In genomic region chrX:139200346-139200745, GRCh38 we compare ENCODE assay signal across 12 cellular contexts.
"Had no signal": no experiment of that assay in that cellular context is flagged by ENCODE, and none has a peak within 500 bp of the region (broad histone marks: within the 10 kb centered on the region; RNA-seq: fewer than 3 reads in every experiment).

No MANE protein-coding gene starts in this region.

- H3K9me3 ChIP-seq: neutrophil had no signal

- H3K9me3 Mint-ChIP-seq: activated CD4-positive, alpha-beta memory T cell treated with anti-CD3 and anti-CD28 coated beads for 36 hours; activated naive CD8-positive, alpha-beta T cell treated with anti-CD3 and anti-CD28 coated beads for 36 hours; activated T-cell treated with anti-CD3 and anti-CD28 coated beads, Interleukin-2, amount 50 U/mL, for 4 hours had no signal

- H3K27ac ChIP-seq: cardiac muscle cell, neutrophil had no signal

- H3K4me1 Mint-ChIP-seq: activated naive CD8-positive, alpha-beta T cell treated with anti-CD3 and anti-CD28 coated beads for 36 hours had no signal

- H3K4me3 ChIP-seq: cardiac muscle cell had no signal

- H3K27ac Mint-ChIP-seq: activated CD4-positive, alpha-beta memory T cell treated with anti-CD3 and anti-CD28 coated beads for 36 hours; activated naive CD8-positive, alpha-beta T cell treated with anti-CD3 and anti-CD28 coated beads for 36 hours had no signal

- H3K36me3 ChIP-seq: cardiac muscle cell, neutrophil had no signal

- DNase-seq: activated CD4-positive, alpha-beta memory T cell treated with anti-CD3 and anti-CD28 coated beads for 36 hours; activated CD4-positive, CD25-positive, alpha-beta regulatory T cell treated with anti-CD3 and anti-CD28 coated beads, Interleukin-2, amount 50 U/mL, for 72 hours; activated effector memory CD4-positive, alpha-beta T cell treated with anti-CD3 and anti-CD28 coated beads, Interleukin-2, amount 50 U/mL, for 16 hours; activated naive CD8-positive, alpha-beta T cell treated with anti-CD3 and anti-CD28 coated beads for 36 hours; activated T-cell treated with anti-CD3 and anti-CD28 coated beads, Interleukin-2, amount 50 U/mL, for 4 hours; anterior cingulate cortex; posterior cingulate gyrus; right cardiac atrium; stimulated activated CD4-positive, alpha-beta T cell treated with anti-CD3 and anti-CD28 coated beads, Interleukin-1b, Interleukin-23, amount 100 ng/mL, for 48 hours; stimulated activated naive CD4-positive, alpha-beta T cell treated with Interleukin-2 at 50 U/mL for 16 hours had no signal

- H3K4me3 Mint-ChIP-seq: activated CD4-positive, alpha-beta memory T cell treated with anti-CD3 and anti-CD28 coated beads for 36 hours; activated naive CD8-positive, alpha-beta T cell treated with anti-CD3 and anti-CD28 coated beads for 36 hours; activated T-cell treated with anti-CD3 and anti-CD28 coated beads, Interleukin-2, amount 50 U/mL, for 4 hours had no signal

- H3K36me3 Mint-ChIP-seq: activated CD4-positive, alpha-beta memory T cell treated with anti-CD3 and anti-CD28 coated beads for 36 hours; activated naive CD8-positive, alpha-beta T cell treated with anti-CD3 and anti-CD28 coated beads for 36 hours had no signal
